ENCODE assay signal across 22 cellular contexts in genomic region chr1:3588395-3588794, GRCh38. TPM values are rescaled to one million over a fixed set of nuclear protein-coding genes. Genes with fewer than 3 reads are reported as not detected.
DNase-seq lines count a peak whose midpoint lies in the region; TF ChIP-seq lines count a peak whose summit lies in the region.
"Had no signal": no experiment of that assay in that cellular context is flagged by ENCODE, and none has a peak within 500 bp of the region (broad histone marks: within the 10 kb centered on the region; RNA-seq: fewer than 3 reads in every experiment).

No MANE protein-coding gene starts in this region.

- H2BK12ac ChIP-seq in trophoblast cell (ENCODE audit: low read length): no peak overlapping the region

- H3K27ac ChIP-seq in 22Rv1 (peak overlapping the region; percentile 52), trophoblast cell (ENCODE audit: low read depth, low read length) (no peak overlapping the region)
- H3K27ac ChIP-seq: BLaER1, SJSA1 had no signal

- H3K14ac ChIP-seq in trophoblast cell (ENCODE audit: low read length): no peak overlapping the region

- H3K27me3 ChIP-seq in Loucy (ENCODE audit: insufficient read depth, low read length, poor library complexity, severe bottlenecking) (no peaks in the 10 kb centered on the region), kidney epithelial cell (ENCODE audit: control insufficient read depth, insufficient read depth, low read length) (peaks cover 4% of the 10 kb centered on the region), trophoblast cell (ENCODE audit: insufficient read depth, low read length) (no peaks in the 10 kb centered on the region)
- H3K27me3 ChIP-seq: BLaER1, SJSA1 had no signal

- H3K4me1 ChIP-seq in Loucy (ENCODE audit: insufficient read depth, low read length, poor library complexity, severe bottlenecking): peaks cover under 1% of the 10 kb centered on the region
- no peaks in the 10 kb centered on the region for H3K4me1 ChIP-seq in trophoblast cell (ENCODE audit: control insufficient read depth in 1 of 2, insufficient read depth in 2 of 2, low read length in 2 of 2)
- H3K4me1 ChIP-seq: SJSA1 had no signal

- no peak overlapping the region for H2BK120ac ChIP-seq in trophoblast cell (ENCODE audit: insufficient read depth, low read length, poor library complexity)

- no peak overlapping the region for H4K8ac ChIP-seq in trophoblast cell (ENCODE audit: low read depth, low read length)

- H3F3A ChIP-seq in Loucy (ENCODE audit: low read depth): no peaks in the 10 kb centered on the region

- H3K9me3 ChIP-seq in Loucy (ENCODE audit: insufficient read depth, low read depth, low read length): no peaks in the 10 kb centered on the region
- H3K9me3 ChIP-seq in trophoblast cell (ENCODE audit: insufficient read depth, low read depth, low read length): peaks cover 17% of the 10 kb centered on the region
- H3K9me3 ChIP-seq: SJSA1 had no signal

- TF ChIP-seq CTCF in 22Rv1 (IDR thresholded peaks at IDR 0.05) (no peak), Loucy (conservative IDR thresholded peaks at IDR 0.05; ENCODE audit: low read length) (0 out of 2 replicates have a peak, but pooled peaks have one; percentile 12), kidney epithelial cell (IDR thresholded peaks at IDR 0.05; ENCODE audit: insufficient read depth, low read length, poor library complexity, severe bottlenecking) (peak; percentile 1)

- H3K4me3 ChIP-seq in Loucy (ENCODE audit: low read length, poor library complexity, severe bottlenecking) (no peak overlapping the region), kidney epithelial cell (ENCODE audit: low read depth, low read length) (no peak overlapping the region), trophoblast cell (ENCODE audit: low read depth, low read length) (no peak overlapping the region)
- H3K4me3 ChIP-seq: BLaER1, SJSA1 had no signal

- peak; percentile 30 for DNase-seq in dermis blood vessel endothelial cell
- DNase-seq in kidney epithelial cell (ENCODE audit: low read depth): no peak
- no peak for DNase-seq in trophoblast cell
- no peak for DNase-seq in NCI-H446 treated with DMSO at 0.1 percent for 48 hours (lab: John Stamatoyannopoulos, UW)
- DNase-seq in NCI-H1105 (lab: John Stamatoyannopoulos, UW): no peak
- DNase-seq in amygdala (lab: John Stamatoyannopoulos, UW): no peak
- DNase-seq: CD4-positive, CD25-positive, alpha-beta regulatory T cell; DMS79; GF-D8; HCEC 1CT; KG1; MM.1S; NCI-H1417; NCI-H1694; NCI-H2029 treated with DMSO at 0.1 percent for 48 hours; NCI-H69; Right ventricle myocardium superior; RPMI8226 had no signal

- no peak overlapping the region for H3K23ac ChIP-seq in trophoblast cell (ENCODE audit: low read length)

- no peaks in the 10 kb centered on the region for H3K79me2 ChIP-seq in Loucy (ENCODE audit: insufficient read depth, low read length)
- H3K79me2 ChIP-seq in trophoblast cell (ENCODE audit: control insufficient read depth, insufficient read depth, low read length, poor library complexity): no peaks in the 10 kb centered on the region

- H3K4me2 ChIP-seq in Loucy (ENCODE audit: low read depth, low read length, poor library complexity, severe bottlenecking) (no peak overlapping the region), trophoblast cell (ENCODE audit: low read length) (no peak overlapping the region)
- H3K4me2 ChIP-seq: BLaER1 had no signal

- H3K36me3 ChIP-seq in Loucy (ENCODE audit: insufficient read depth, low read length): no peaks in the 10 kb centered on the region
- no peaks in the 10 kb centered on the region for H3K36me3 ChIP-seq in kidney epithelial cell (ENCODE audit: control insufficient read depth, insufficient read depth, low read length)
- H3K36me3 ChIP-seq in trophoblast cell (ENCODE audit: control insufficient read depth in 1 of 2, insufficient read depth in 2 of 2, low read length in 2 of 2): no peaks in the 10 kb centered on the region
- H3K36me3 ChIP-seq: SJSA1 had no signal

- H2AFZ ChIP-seq in Loucy (ENCODE audit: low read length) (no peak overlapping the region), trophoblast cell (ENCODE audit: insufficient read depth, low read length, poor library complexity) (no peak overlapping the region)

- no peak overlapping the region for H2AK5ac ChIP-seq in trophoblast cell (ENCODE audit: low read length)

- H3K18ac ChIP-seq in trophoblast cell (ENCODE audit: low read length): no peak overlapping the region

- H3K79me1 ChIP-seq in trophoblast cell (ENCODE audit: low read length): no peaks in the 10 kb centered on the region

- no peak overlapping the region for H3K9ac ChIP-seq in Loucy (ENCODE audit: low read depth, low read length, poor library complexity, severe bottlenecking)
- no peak overlapping the region for H3K9ac ChIP-seq in trophoblast cell (ENCODE audit: low read length)
- H3K9ac ChIP-seq: BLaER1 had no signal

- H4K12ac ChIP-seq in trophoblast cell (ENCODE audit: low read depth, low read length): no peak overlapping the region

- no CpG with 5 or more reads among the region's 5 CpGs for WGBS in trophoblast cell (ENCODE audit: extremely low coverage, insufficient coverage, insufficient read length)

- H4K20me1 ChIP-seq in Loucy (ENCODE audit: insufficient read depth, low read length, poor library complexity, severe bottlenecking): no peaks in the 10 kb centered on the region

- H3K4ac ChIP-seq in trophoblast cell (ENCODE audit: low read depth, low read length): no peak overlapping the region

- no peak overlapping the region for H2BK5ac ChIP-seq in trophoblast cell (ENCODE audit: low read depth, low read length, poor library complexity)

- H4K91ac ChIP-seq in trophoblast cell (ENCODE audit: low read depth, low read length): no peak overlapping the region

- H3K9me2 ChIP-seq in Loucy (replicated peaks; ENCODE audit: low read depth, low read length): no peaks in the 10 kb centered on the region

RNA-seq across cellular contexts. Expression of gene MEGF6, which starts 22.9 kb away (rescaled TPM):
- total RNA-seq in dermis blood vessel endothelial cell (100 and 120 TPM in 2 replicates), kidney epithelial cell (13.1 and 16.7 TPM in 2 replicates)
- 11.3 and 12.1 TPM in 2 replicates for polyA plus RNA-seq in trophoblast cell (2013)

RNA-seq across cellular contexts. Expression of gene TPRG1L, which starts 36.4 kb away (rescaled TPM):
- total RNA-seq in dermis blood vessel endothelial cell (29.4 and 32.9 TPM in 2 replicates), kidney epithelial cell (40.8 and 41.7 TPM in 2 replicates)
- 23.7 and 23.8 TPM in 2 replicates for polyA plus RNA-seq in trophoblast cell (2013)
